In genomic region chrX:10769165-10769564, GRCh38 we compare ENCODE assay signal across 8 cellular contexts.
DNase-seq lines count a peak whose midpoint lies in the region; ATAC-seq and TF ChIP-seq lines count a peak whose summit lies in the region.

No MANE protein-coding gene starts in this region.

- H3K27ac ChIP-seq in cardiac muscle cell: peak overlapping the region; percentile 49

- H3K36me3 ChIP-seq in cardiac muscle cell: no peaks in the 10 kb centered on the region

- peak overlapping the region; percentile 71 for H3K4me3 Mint-ChIP-seq in nephron progenitor cell

- DNase-seq in cardiac muscle cell (ENCODE audit: low read depth in 1 of 2, low spot score in 1 of 2) (peak; percentile 44 to 55), cardiac septum (ENCODE audit: low spot score) (no peak), NCI-H510A treated with DMSO at 0.1 percent for 48 hours (lab: John Stamatoyannopoulos, UW) (peak; percentile 64), dedifferentiated amniotic fluid mesenchymal stem cell (ENCODE audit: extremely low spot score) (peak; percentile 51), nephron progenitor cell (peak; percentile 9)
- no peak for DNase-seq in activated CD4-positive, alpha-beta T cell treated with anti-CD3 and anti-CD28 coated beads, Interleukin-2, amount 50 U/mL, for 4 hours
- no peak for DNase-seq in activated CD8-positive, alpha-beta memory T cell treated with anti-CD3 and anti-CD28 coated beads, Interleukin-2, amount 50 U/mL, for 48 hours

- peak; percentile 73 for ATAC-seq in HG03342 (IDR thresholded peaks at IDR 0.05; ENCODE audit: unreplicated experiment)

- peaks cover 7% of the 10 kb centered on the region for H3K36me3 Mint-ChIP-seq in nephron progenitor cell (ENCODE audit: low read depth)

- H3K27me3 ChIP-seq in cardiac muscle cell: no peaks in the 10 kb centered on the region

- no peaks in the 10 kb centered on the region for H3K4me1 ChIP-seq in cardiac muscle cell (ENCODE audit: low read depth)

- H3K9me3 Mint-ChIP-seq in nephron progenitor cell: peaks cover 15% of the 10 kb centered on the region

- no peaks in the 10 kb centered on the region for H3K27me3 Mint-ChIP-seq in nephron progenitor cell (ENCODE audit: low read depth, poor library complexity)

- H3K4me1 Mint-ChIP-seq in nephron progenitor cell: peaks cover 28% of the 10 kb centered on the region

- peak; percentile 53 for TF ChIP-seq CTCF in cardiac muscle cell (IDR thresholded peaks at IDR 0.05; ENCODE audit: low read depth, low read length)
- TF ChIP-seq CTCF in nephron progenitor cell (IDR thresholded peaks at IDR 0.05): peak; percentile 44

- H3K27ac Mint-ChIP-seq in nephron progenitor cell: peak overlapping the region; percentile 95

- H3K4me3 ChIP-seq in cardiac muscle cell: no peak overlapping the region

- no peaks in the 10 kb centered on the region for H3K9me3 ChIP-seq in cardiac muscle cell (ENCODE audit: low read depth)

- intact Hi-C loops in cardiac septum (cut with DNase I): no loop called here

Comparison
In these comparisons a context has a peak if more than half of its experiments do, and no peak if none do; other contexts are left out.
1. DNase-seq: peak in cardiac muscle cell (2 of 2), NCI-H510A treated with DMSO at 0.1 percent for 48 hours (single experiment), dedifferentiated amniotic fluid mesenchymal stem cell (single experiment) and nephron progenitor cell (single experiment); none in cardiac septum (single experiment), activated CD4-positive, alpha-beta T cell treated with anti-CD3 and anti-CD28 coated beads, Interleukin-2, amount 50 U/mL, for 4 hours (0 of 2) and activated CD8-positive, alpha-beta memory T cell treated with anti-CD3 and anti-CD28 coated beads, Interleukin-2, amount 50 U/mL, for 48 hours (single experiment).